Comparison of ENCODE assay signal across 8 cellular contexts in the genomic region with DNA sequence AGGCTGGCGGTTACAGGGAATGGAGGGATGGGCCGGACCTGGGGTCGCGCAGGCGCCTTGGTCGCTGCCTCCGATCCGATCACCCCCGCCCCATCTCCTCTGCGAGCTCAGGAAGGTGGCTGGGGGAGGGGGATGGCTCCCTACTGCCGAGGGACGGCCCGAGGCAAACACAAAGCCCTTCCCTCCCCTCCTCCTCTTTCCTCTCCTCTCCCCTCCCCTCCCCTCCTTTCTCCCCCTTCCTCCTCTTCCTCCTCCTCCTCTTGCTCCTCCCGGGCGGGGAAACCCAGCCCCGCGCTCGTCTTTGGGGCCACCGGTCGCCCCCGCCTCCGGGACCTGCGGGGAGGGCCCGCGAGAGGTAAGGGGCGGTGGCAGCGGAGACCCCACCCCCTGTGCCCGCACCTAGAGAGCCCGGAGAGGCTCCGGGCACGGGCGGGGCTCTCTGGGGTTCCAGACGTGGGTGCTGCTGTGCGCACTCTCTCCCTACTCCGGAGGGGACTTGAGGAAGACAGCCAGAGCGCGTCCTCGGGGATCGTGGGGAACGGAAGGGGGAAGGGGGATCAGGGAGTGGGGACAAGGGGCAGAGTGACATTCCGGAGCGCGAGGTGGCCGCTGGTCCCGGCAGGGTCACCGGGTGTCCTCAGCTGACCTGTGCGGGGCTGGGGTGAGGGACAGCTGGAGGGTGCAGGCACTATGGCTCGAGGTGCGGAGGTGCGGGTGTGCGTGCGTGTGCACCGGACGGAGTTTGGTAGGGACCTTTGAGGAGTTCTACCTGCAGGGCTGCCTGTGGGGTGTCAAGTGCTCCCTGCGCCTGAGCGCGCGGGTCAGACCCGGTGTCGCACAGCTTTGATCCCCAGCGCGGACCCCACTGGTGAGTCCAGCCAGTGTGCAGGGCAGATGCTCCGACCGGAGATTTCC. TPM values are rescaled to one million over a fixed set of nuclear protein-coding genes. Genes with fewer than 3 reads are reported as not detected.
DNase-seq lines count a peak whose midpoint lies in the region; ATAC-seq and TF ChIP-seq lines count a peak whose summit lies in the region.

A gene with protein sequence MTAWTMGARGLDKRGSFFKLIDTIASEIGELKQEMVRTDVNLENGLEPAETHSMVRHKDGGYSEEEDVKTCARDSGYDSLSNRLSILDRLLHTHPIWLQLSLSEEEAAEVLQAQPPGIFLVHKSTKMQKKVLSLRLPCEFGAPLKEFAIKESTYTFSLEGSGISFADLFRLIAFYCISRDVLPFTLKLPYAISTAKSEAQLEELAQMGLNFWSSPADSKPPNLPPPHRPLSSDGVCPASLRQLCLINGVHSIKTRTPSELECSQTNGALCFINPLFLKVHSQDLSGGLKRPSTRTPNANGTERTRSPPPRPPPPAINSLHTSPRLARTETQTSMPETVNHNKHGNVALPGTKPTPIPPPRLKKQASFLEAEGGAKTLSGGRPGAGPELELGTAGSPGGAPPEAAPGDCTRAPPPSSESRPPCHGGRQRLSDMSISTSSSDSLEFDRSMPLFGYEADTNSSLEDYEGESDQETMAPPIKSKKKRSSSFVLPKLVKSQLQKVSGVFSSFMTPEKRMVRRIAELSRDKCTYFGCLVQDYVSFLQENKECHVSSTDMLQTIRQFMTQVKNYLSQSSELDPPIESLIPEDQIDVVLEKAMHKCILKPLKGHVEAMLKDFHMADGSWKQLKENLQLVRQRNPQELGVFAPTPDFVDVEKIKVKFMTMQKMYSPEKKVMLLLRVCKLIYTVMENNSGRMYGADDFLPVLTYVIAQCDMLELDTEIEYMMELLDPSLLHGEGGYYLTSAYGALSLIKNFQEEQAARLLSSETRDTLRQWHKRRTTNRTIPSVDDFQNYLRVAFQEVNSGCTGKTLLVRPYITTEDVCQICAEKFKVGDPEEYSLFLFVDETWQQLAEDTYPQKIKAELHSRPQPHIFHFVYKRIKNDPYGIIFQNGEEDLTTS (plus strand): TSS at position 286 of the 915 bp plus-strand sequence. CDS start 131,344 bp downstream, outside the sequence.

- peak; percentile 89 for ATAC-seq in WTC11
- ATAC-seq in foreskin keratinocyte: peak; percentile 82
- peak; percentile 57 to 68 for ATAC-seq in naive B cell (ENCODE audit: low read depth in 2 of 2)
- ATAC-seq in GM18498 (IDR thresholded peaks at IDR 0.05; ENCODE audit: unreplicated experiment): no peak

- peaks cover 57% of the 10 kb centered on the region for H3K27me3 Mint-ChIP-seq in WTC11 (ENCODE audit: low read depth)
- H3K27me3 Mint-ChIP-seq in naive B cell: peaks cover 42 to 66% (median 58%) of the 10 kb centered on the region in 3 donors

- peak; percentile 20 for DNase-seq in G401 (ENCODE audit: low spot score)
- DNase-seq in NCI-H1436 (lab: John Stamatoyannopoulos, UW): peak; percentile 83
- DNase-seq in WTC11 (ENCODE audit: low spot score): peak; percentile 94
- DNase-seq in foreskin keratinocyte: peak; percentile 55 to 81
- DNase-seq in naive B cell: peak; percentile 12
- DNase-seq in activated effector memory CD4-positive, alpha-beta T cell treated with anti-CD3 and anti-CD28 coated beads, Interleukin-2, amount 50 U/mL, for 16 hours: no peak

- H3K36me3 Mint-ChIP-seq in WTC11: no peaks in the 10 kb centered on the region
- H3K36me3 Mint-ChIP-seq in naive B cell: peaks cover 0 to 10% of the 10 kb centered on the region in 2 donors

- peak within 1 kb of the TSS; percentile 86 for H3K27ac ChIP-seq in foreskin keratinocyte
- peak within 1 kb of the TSS; percentile 85 for H3K27ac ChIP-seq in urinary bladder (ENCODE audit: low read depth)

- H3K4me3 Mint-ChIP-seq in WTC11 (peak within 1 kb of the TSS; percentile 92), naive B cell (peak within 1 kb of the TSS; percentile 83 to 92 (median 88))

- H3K27ac Mint-ChIP-seq in WTC11 (peak within 1 kb of the TSS; percentile 72; the same call in 1 of the 2 replicates), naive B cell (peak within 1 kb of the TSS in 2 of 6 donors; percentile 71 to 75)

- TF ChIP-seq CTCF in WTC11 (IDR thresholded peaks at IDR 0.05) (no peak), foreskin keratinocyte (conservative IDR thresholded peaks at IDR 0.05) (no peak)

- in situ Hi-C loops in G401 (cut with HindIII; ENCODE audit: low sequenced_read_pairs): no loop called here

- H3K4me1 ChIP-seq in foreskin keratinocyte: no peaks in the 10 kb centered on the region
- H3K4me1 ChIP-seq in urinary bladder (ENCODE audit: insufficient read depth): no peaks in the 10 kb centered on the region

- under 1% methylated on average over 64 of the region's 64 CpGs for WGBS in urinary bladder

- POLR2A ChIA-PET in WTC11 (lab: Charles Lee): interaction anchor here (1.4 to 1.6 kb wide), 2 partner anchors 15 to 18 kb away, joined by 3 to 5 read pairs; no protein-coding TSS in a partner anchor

- H3K4me3 ChIP-seq in urinary bladder (ENCODE audit: low read depth, low read length): peak within 1 kb of the TSS; percentile 79

- H3K27me3 ChIP-seq in foreskin keratinocyte: no peaks in the 10 kb centered on the region

- CTCF ChIA-PET in WTC11 (lab: Charles Lee): interaction anchor here (0.6 to 1.6 kb wide), 6 partner anchors 11 to 175 kb away, joined by 3 to 5 read pairs (median 3); no protein-coding TSS in a partner anchor

- H3K36me3 ChIP-seq in urinary bladder (ENCODE audit: insufficient read depth): no peaks in the 10 kb centered on the region

- no peaks in the 10 kb centered on the region for H3K9me3 Mint-ChIP-seq in WTC11
- no peaks in the 10 kb centered on the region for H3K9me3 Mint-ChIP-seq in naive B cell

- H3K4me1 Mint-ChIP-seq in WTC11 (peaks cover 14% of the 10 kb centered on the region), naive B cell (peaks cover 6 to 18% (median 14%) of the 10 kb centered on the region in 3 donors)

TF ChIP-seq in WTC11, 78 proteins besides CTCF, POLR2A, EP300 and RAD21 (continues in another document):
- TF ChIP-seq OVOL2 (CRISPR knock-in tag; IDR thresholded peaks at IDR 0.05; ENCODE audit: borderline replicate concordance): no peak
- no peak for TF ChIP-seq ZNF532 (CRISPR knock-in tag; IDR thresholded peaks at IDR 0.05; ENCODE audit: borderline replicate concordance)
- no peak for TF ChIP-seq ZBTB21 (CRISPR knock-in tag; IDR thresholded peaks at IDR 0.05; ENCODE audit: borderline replicate concordance)
- TF ChIP-seq, protein P1, sequence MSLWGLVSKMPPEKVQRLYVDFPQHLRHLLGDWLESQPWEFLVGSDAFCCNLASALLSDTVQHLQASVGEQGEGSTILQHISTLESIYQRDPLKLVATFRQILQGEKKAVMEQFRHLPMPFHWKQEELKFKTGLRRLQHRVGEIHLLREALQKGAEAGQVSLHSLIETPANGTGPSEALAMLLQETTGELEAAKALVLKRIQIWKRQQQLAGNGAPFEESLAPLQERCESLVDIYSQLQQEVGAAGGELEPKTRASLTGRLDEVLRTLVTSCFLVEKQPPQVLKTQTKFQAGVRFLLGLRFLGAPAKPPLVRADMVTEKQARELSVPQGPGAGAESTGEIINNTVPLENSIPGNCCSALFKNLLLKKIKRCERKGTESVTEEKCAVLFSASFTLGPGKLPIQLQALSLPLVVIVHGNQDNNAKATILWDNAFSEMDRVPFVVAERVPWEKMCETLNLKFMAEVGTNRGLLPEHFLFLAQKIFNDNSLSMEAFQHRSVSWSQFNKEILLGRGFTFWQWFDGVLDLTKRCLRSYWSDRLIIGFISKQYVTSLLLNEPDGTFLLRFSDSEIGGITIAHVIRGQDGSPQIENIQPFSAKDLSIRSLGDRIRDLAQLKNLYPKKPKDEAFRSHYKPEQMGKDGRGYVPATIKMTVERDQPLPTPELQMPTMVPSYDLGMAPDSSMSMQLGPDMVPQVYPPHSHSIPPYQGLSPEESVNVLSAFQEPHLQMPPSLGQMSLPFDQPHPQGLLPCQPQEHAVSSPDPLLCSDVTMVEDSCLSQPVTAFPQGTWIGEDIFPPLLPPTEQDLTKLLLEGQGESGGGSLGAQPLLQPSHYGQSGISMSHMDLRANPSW (CRISPR knock-in tag; conservative IDR thresholded peaks at IDR 0.05; ENCODE audit: low read depth): no peak

RNA-seq across cellular contexts. Expression of the gene that starts here (rescaled TPM):
- total RNA-seq in G401 (2014; rRNA removed; shearing (Covaris generic)): 1.7 and 1.8 TPM in 2 replicates
- total RNA-seq in WTC11 (2021) (2.1 to 4.3 TPM (median 2.8 TPM) in 3 replicates), foreskin keratinocyte (60.1 and 70.2 TPM in 2 replicates), urinary bladder (45.5 TPM)
- polyA plus RNA-seq in foreskin keratinocyte (23.3 and 23.6 TPM in 2 replicates), naive B cell (ENCODE audit: low read depth in 6 of 6) (not detected), urinary bladder (19.5 TPM)

Comparison
In these comparisons a context has a peak if more than half of its experiments do, and no peak if none do; other contexts are left out.
1. RNA of the gene that starts here (polyA plus RNA-seq): 23.3 to 23.6 TPM in foreskin keratinocyte and 19.5 TPM in urinary bladder (single experiment); not detected in naive B cell; every median in the first group is over 10 times any median in the second.
2. Peak in DNase-seq and ATAC-seq in naive B cell; RNA of the gene not detected or under 1 TPM.